ENCODE assay signal across 12 cellular contexts in the genomic region with DNA sequence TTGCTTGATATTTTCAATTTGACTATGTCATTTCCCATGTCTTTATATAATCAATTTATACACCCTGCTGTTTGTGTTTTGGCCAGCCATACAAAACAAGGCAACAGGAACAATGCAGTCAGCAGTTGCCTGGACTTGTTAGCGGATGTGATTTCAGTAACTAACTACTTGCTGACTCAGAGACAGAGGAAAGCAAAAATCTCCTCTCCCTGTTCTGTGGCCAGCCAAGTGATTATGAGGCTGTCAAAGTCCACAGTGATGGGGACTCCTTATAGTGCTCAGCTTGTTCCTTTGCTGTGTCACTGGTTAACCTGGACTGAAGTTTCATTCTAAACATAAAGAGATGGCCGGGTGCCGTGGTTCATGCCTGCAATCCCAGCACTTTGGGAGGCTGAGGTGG. TPM values are rescaled to one million over a fixed set of nuclear protein-coding genes. Genes with fewer than 3 reads are reported as not detected.
DNase-seq lines count a peak whose midpoint lies in the region; ATAC-seq and TF ChIP-seq lines count a peak whose summit lies in the region.
"Had no signal": no experiment of that assay in that cellular context is flagged by ENCODE, and none has a peak within 500 bp of the region (broad histone marks: within the 10 kb centered on the region; RNA-seq: fewer than 3 reads in every experiment).

No MANE protein-coding gene starts in this region.

- no peak overlapping the region for H3K27ac ChIP-seq in colonic mucosa
- H3K27ac ChIP-seq in left lung, result no peak overlapping the region
- H3K27ac ChIP-seq: suprapubic skin, VCaP had no signal

- H3K4me1 Mint-ChIP-seq in CD14-positive monocyte, result peaks cover 17% of the 10 kb centered on the region
- H3K4me1 Mint-ChIP-seq in activated T-helper 2 cell treated with anti-CD3 and anti-CD28 coated beads, Interferon-gamma antibody, Interleukin-2, Interleukin-4, amounts not matched to agents 10 μg/mL and 5 μg/mL and 100 μg/mL, durations not matched to agents 14 hours and 24 hours and 36 hours (ENCODE audit: low read depth), result no peaks in the 10 kb centered on the region
- H3K4me1 Mint-ChIP-seq: nephron had no signal

- no peak overlapping the region for H3K4me3 ChIP-seq in colonic mucosa
- no peak overlapping the region for H3K4me3 ChIP-seq in left lung
- H3K4me3 ChIP-seq: suprapubic skin had no signal

- no peak overlapping the region for H3K4me3 Mint-ChIP-seq in CD14-positive monocyte
- H3K4me3 Mint-ChIP-seq in activated T-helper 2 cell treated with anti-CD3 and anti-CD28 coated beads, Interferon-gamma antibody, Interleukin-2, Interleukin-4, amounts not matched to agents 10 μg/mL and 5 μg/mL and 100 μg/mL, durations not matched to agents 14 hours and 24 hours and 36 hours (ENCODE audit: low read depth), result no peak overlapping the region
- H3K4me3 Mint-ChIP-seq: nephron had no signal

- peak overlapping the region in 5 of 7 donors; percentile 13 to 78 (median 18) for H3K27ac Mint-ChIP-seq in CD14-positive monocyte
- no peak overlapping the region for H3K27ac Mint-ChIP-seq in activated T-helper 2 cell treated with anti-CD3 and anti-CD28 coated beads, Interferon-gamma antibody, Interleukin-2, Interleukin-4, amounts not matched to agents 10 μg/mL and 5 μg/mL and 100 μg/mL, durations not matched to agents 14 hours and 24 hours and 36 hours

- intact Hi-C loops in CD14-positive monocyte (cut with micrococcal nuclease) (no loop called here), colonic mucosa (cut with DNase I) (no loop called here), left lung (cut with DNase I) (no loop called here)
- intact Hi-C loops in activated T-helper 2 cell treated with anti-CD3 and anti-CD28 coated beads, Interferon-gamma antibody, Interleukin-2, Interleukin-4, amounts not matched to agents 10 μg/mL and 5 μg/mL and 100 μg/mL, durations not matched to agents 14 hours and 24 hours and 36 hours (cut with micrococcal nuclease), result no loop called here

- H3K9me3 ChIP-seq in colonic mucosa (no peaks in the 10 kb centered on the region), left lung (no peaks in the 10 kb centered on the region)
- H3K9me3 ChIP-seq: suprapubic skin had no signal

- H3K27me3 ChIP-seq in colonic mucosa, result no peaks in the 10 kb centered on the region
- H3K27me3 ChIP-seq in left lung, result peaks cover 0 to 6% of the 10 kb centered on the region in 2 donors
- H3K27me3 ChIP-seq: suprapubic skin had no signal

- peaks cover 2 to 5% (median 2%) of the 10 kb centered on the region in 3 donors for H3K27me3 Mint-ChIP-seq in CD14-positive monocyte (ENCODE audit: low read depth in 3 of 3)
- peaks cover 10% of the 10 kb centered on the region for H3K27me3 Mint-ChIP-seq in activated T-helper 2 cell treated with anti-CD3 and anti-CD28 coated beads, Interferon-gamma antibody, Interleukin-2, Interleukin-4, amounts not matched to agents 10 μg/mL and 5 μg/mL and 100 μg/mL, durations not matched to agents 14 hours and 24 hours and 36 hours (ENCODE audit: low read depth)

- ATAC-seq in left lung, result peak; percentile 81
- no peak for ATAC-seq in GM19035 (IDR thresholded peaks at IDR 0.05; ENCODE audit: unreplicated experiment)

- H3K36me3 ChIP-seq in colonic mucosa (no peaks in the 10 kb centered on the region), left lung (no peaks in the 10 kb centered on the region)
- H3K36me3 ChIP-seq: suprapubic skin had no signal

- TF ChIP-seq CTCF in CD14-positive monocyte (IDR thresholded peaks at IDR 0.05), result no peak
- TF ChIP-seq CTCF in colonic mucosa (IDR thresholded peaks at IDR 0.05), result no peak
- TF ChIP-seq CTCF in left lung (IDR thresholded peaks at IDR 0.05), result no peak

- H3K9me3 Mint-ChIP-seq in CD14-positive monocyte, result peaks cover 0 to 2% (median 0%) of the 10 kb centered on the region in 7 donors
- no peaks in the 10 kb centered on the region for H3K9me3 Mint-ChIP-seq in activated T-helper 2 cell treated with anti-CD3 and anti-CD28 coated beads, Interferon-gamma antibody, Interleukin-2, Interleukin-4, amounts not matched to agents 10 μg/mL and 5 μg/mL and 100 μg/mL, durations not matched to agents 14 hours and 24 hours and 36 hours
- H3K9me3 Mint-ChIP-seq: nephron had no signal

- H3K4me1 ChIP-seq in colonic mucosa (no peaks in the 10 kb centered on the region), left lung (peaks cover 0 to 4% of the 10 kb centered on the region in 2 donors)

- no peak overlapping the region for H3K9ac ChIP-seq in colonic mucosa (ENCODE audit: low read depth in 2 of 2, low read length in 2 of 2)

- DNase-seq in CD14-positive monocyte (ENCODE audit: low spot score) (no peak), LoVo (ENCODE audit: low spot score) (peak; percentile 58), colonic mucosa (peak; percentile 44), left lung (no peak), amygdala (lab: John Stamatoyannopoulos, UW) (no peak), inferior parietal cortex (ENCODE audit: extremely low spot score) (no peak)
- DNase-seq in activated T-helper 2 cell treated with anti-CD3 and anti-CD28 coated beads, Interferon-gamma antibody, Interleukin-2, Interleukin-4, amounts not matched to agents 10 μg/mL and 5 μg/mL and 100 μg/mL, durations not matched to agents 14 hours and 24 hours and 36 hours (ENCODE audit: low spot score), result no peak
- DNase-seq: Kasumi-1 had no signal

- no peaks in the 10 kb centered on the region for H3K36me3 Mint-ChIP-seq in CD14-positive monocyte
- no peaks in the 10 kb centered on the region for H3K36me3 Mint-ChIP-seq in activated T-helper 2 cell treated with anti-CD3 and anti-CD28 coated beads, Interferon-gamma antibody, Interleukin-2, Interleukin-4, amounts not matched to agents 10 μg/mL and 5 μg/mL and 100 μg/mL, durations not matched to agents 14 hours and 24 hours and 36 hours (ENCODE audit: low read depth)

RNA-seq across cellular contexts. Expression of a gene that starts 32.6 kb away (rescaled TPM):
- 100 to 1,000 TPM; 486 to 591 TPM for polyA plus RNA-seq in CD14-positive monocyte
- total RNA-seq in colonic mucosa (100 to 1,000 TPM; 285 to 388 TPM), left lung (100 to 1,000 TPM; 428 to 646 TPM)
- 54.6 and 57.2 TPM in 2 replicates for total RNA-seq in activated T-helper 2 cell treated with anti-CD3 and anti-CD28 coated beads, Interferon-gamma antibody, Interleukin-2, Interleukin-4, amounts not matched to agents 10 μg/mL and 5 μg/mL and 100 μg/mL, durations not matched to agents 14 hours and 24 hours and 36 hours

RNA-seq across cellular contexts. Expression of a gene that starts 34.4 kb away (rescaled TPM):
- polyA plus RNA-seq in CD14-positive monocyte, result 1 to 10 TPM in 1 of 2 donors, under 1 TPM in 1; 0.64 to 1.1 TPM
- total RNA-seq in colonic mucosa, result 10 to 100 TPM; 11.0 to 18.3 TPM
- total RNA-seq in left lung, result 10 to 100 TPM in 1 of 2 donors, 1 to 10 TPM in 1; 8.0 to 15.9 TPM
- 15.3 and 15.5 TPM in 2 replicates for total RNA-seq in activated T-helper 2 cell treated with anti-CD3 and anti-CD28 coated beads, Interferon-gamma antibody, Interleukin-2, Interleukin-4, amounts not matched to agents 10 μg/mL and 5 μg/mL and 100 μg/mL, durations not matched to agents 14 hours and 24 hours and 36 hours

Comparison
In these comparisons a context has a peak if more than half of its experiments do, and no peak if none do; other contexts are left out.
1. DNase-seq: peak in LoVo (single experiment) and colonic mucosa (single experiment); none in CD14-positive monocyte (single experiment), left lung (0 of 2), amygdala (0 of 56), inferior parietal cortex (single experiment) and activated T-helper 2 cell treated with anti-CD3 and anti-CD28 coated beads, Interferon-gamma antibody, Interleukin-2, Interleukin-4, amounts not matched to agents 10 μg/mL and 5 μg/mL and 100 μg/mL, durations not matched to agents 14 hours and 24 hours and 36 hours (single experiment).